In genomic region chrX:40158036-40158706, GRCh38 we compare ENCODE assay signal across 1 cellular context.
TF ChIP-seq lines count a peak whose summit lies in the region.

No MANE protein-coding gene starts in this region.

TF ChIP-seq in HEK293, 187 proteins besides CTCF, POLR2A, EP300 and RAD21 (continued from another document and continues in another):
- TF ChIP-seq, protein P1, sequence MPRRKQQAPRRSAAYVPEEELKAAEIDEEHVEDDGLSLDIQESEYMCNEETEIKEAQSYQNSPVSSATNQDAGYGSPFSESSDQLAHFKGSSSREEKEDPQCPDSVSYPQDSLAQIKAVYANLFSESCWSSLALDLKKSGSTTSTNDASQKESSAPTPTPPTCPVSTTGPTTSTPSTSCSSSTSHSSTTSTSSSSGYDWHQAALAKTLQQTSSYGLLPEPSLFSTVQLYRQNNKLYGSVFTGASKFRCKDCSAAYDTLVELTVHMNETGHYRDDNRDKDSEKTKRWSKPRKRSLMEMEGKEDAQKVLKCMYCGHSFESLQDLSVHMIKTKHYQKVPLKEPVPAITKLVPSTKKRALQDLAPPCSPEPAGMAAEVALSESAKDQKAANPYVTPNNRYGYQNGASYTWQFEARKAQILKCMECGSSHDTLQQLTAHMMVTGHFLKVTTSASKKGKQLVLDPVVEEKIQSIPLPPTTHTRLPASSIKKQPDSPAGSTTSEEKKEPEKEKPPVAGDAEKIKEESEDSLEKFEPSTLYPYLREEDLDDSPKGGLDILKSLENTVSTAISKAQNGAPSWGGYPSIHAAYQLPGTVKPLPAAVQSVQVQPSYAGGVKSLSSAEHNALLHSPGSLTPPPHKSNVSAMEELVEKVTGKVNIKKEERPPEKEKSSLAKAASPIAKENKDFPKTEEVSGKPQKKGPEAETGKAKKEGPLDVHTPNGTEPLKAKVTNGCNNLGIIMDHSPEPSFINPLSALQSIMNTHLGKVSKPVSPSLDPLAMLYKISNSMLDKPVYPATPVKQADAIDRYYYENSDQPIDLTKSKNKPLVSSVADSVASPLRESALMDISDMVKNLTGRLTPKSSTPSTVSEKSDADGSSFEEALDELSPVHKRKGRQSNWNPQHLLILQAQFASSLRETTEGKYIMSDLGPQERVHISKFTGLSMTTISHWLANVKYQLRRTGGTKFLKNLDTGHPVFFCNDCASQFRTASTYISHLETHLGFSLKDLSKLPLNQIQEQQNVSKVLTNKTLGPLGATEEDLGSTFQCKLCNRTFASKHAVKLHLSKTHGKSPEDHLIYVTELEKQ (tag by site-specific recombination; IDR thresholded peaks at IDR 0.05; ENCODE audit: borderline replicate concordance): no peak
- TF ChIP-seq RBAK (tag by site-specific recombination; IDR thresholded peaks at IDR 0.05): no peak
- no peak for TF ChIP-seq KLF8 (tag by site-specific recombination; IDR thresholded peaks at IDR 0.05)
- no peak for TF ChIP-seq ZNF354C (tag by site-specific recombination; IDR thresholded peaks at IDR 0.05; ENCODE audit: borderline replicate concordance, low read depth)
- TF ChIP-seq, protein P2, sequence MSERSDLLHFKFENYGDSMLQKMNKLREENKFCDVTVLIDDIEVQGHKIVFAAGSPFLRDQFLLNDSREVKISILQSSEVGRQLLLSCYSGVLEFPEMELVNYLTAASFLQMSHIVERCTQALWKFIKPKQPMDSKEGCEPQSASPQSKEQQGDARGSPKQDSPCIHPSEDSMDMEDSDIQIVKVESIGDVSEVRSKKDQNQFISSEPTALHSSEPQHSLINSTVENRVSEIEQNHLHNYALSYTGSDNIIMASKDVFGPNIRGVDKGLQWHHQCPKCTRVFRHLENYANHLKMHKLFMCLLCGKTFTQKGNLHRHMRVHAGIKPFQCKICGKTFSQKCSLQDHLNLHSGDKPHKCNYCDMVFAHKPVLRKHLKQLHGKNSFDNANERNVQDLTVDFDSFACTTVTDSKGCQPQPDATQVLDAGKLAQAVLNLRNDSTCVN (tag by site-specific recombination; optimal IDR thresholded peaks at IDR 0.05): peak; percentile 66
- TF ChIP-seq ZNF654 (tag by site-specific recombination; IDR thresholded peaks at IDR 0.05; ENCODE audit: low read depth): no peak
- no peak for TF ChIP-seq ZNF433 (tag by site-specific recombination; IDR thresholded peaks at IDR 0.05; ENCODE audit: low read depth)
- TF ChIP-seq ZNF623 (tag by site-specific recombination; IDR thresholded peaks at IDR 0.05): 0 out of 2 replicates have a peak, but pooled peaks have one; percentile 15
- no peak for TF ChIP-seq ZNF366 (tag by site-specific recombination; conservative IDR thresholded peaks at IDR 0.05)
- no peak for TF ChIP-seq ZNF518A (tag by site-specific recombination; conservative IDR thresholded peaks at IDR 0.05; ENCODE audit: low read depth)
- no peak for TF ChIP-seq WT1 (tag by site-specific recombination; IDR thresholded peaks at IDR 0.05)
- peak; percentile 25; the same call in 1 of the 2 replicates for TF ChIP-seq ZNF394 (tag by site-specific recombination; IDR thresholded peaks at IDR 0.05; ENCODE audit: borderline replicate concordance)
- TF ChIP-seq ZNF670 (tag by site-specific recombination; IDR thresholded peaks at IDR 0.05; ENCODE audit: low read depth): no peak
- no peak for TF ChIP-seq BCL11A (tag by site-specific recombination; IDR thresholded peaks at IDR 0.05; ENCODE audit: low read depth)
- TF ChIP-seq ZNF48 (tag by site-specific recombination; IDR thresholded peaks at IDR 0.05): no peak
- no peak for TF ChIP-seq SETDB1 (IDR thresholded peaks at IDR 0.05; ENCODE audit: insufficient read length, low read length)
- TF ChIP-seq, protein P3, sequence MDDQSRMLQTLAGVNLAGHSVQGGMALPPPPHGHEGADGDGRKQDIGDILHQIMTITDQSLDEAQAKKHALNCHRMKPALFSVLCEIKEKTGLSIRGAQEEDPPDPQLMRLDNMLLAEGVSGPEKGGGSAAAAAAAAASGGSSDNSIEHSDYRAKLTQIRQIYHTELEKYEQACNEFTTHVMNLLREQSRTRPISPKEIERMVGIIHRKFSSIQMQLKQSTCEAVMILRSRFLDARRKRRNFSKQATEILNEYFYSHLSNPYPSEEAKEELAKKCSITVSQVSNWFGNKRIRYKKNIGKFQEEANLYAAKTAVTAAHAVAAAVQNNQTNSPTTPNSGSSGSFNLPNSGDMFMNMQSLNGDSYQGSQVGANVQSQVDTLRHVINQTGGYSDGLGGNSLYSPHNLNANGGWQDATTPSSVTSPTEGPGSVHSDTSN (CRISPR knock-in tag; IDR thresholded peaks at IDR 0.05): no peak
- no peak for TF ChIP-seq ZNF558 (tag by site-specific recombination; IDR thresholded peaks at IDR 0.05)
- TF ChIP-seq ZNF37A (tag by site-specific recombination; IDR thresholded peaks at IDR 0.05): no peak
- TF ChIP-seq ZNF362 (tag by site-specific recombination; IDR thresholded peaks at IDR 0.05): no peak
- TF ChIP-seq ZNF571 (tag by site-specific recombination; IDR thresholded peaks at IDR 0.05): no peak
- TF ChIP-seq KLF7 (tag by site-specific recombination; IDR thresholded peaks at IDR 0.05; ENCODE audit: borderline replicate concordance): no peak
- TF ChIP-seq ZBTB8A (tag by site-specific recombination; IDR thresholded peaks at IDR 0.05): peak; percentile 91
- no peak for TF ChIP-seq ZNF175 (tag by site-specific recombination; IDR thresholded peaks at IDR 0.05)
- TF ChIP-seq ZNF302 (tag by site-specific recombination; IDR thresholded peaks at IDR 0.05; ENCODE audit: low read depth): no peak
- TF ChIP-seq EGR2 (tag by site-specific recombination; IDR thresholded peaks at IDR 0.05; ENCODE audit: low read depth): no peak
- no peak for TF ChIP-seq PRDM6 (tag by site-specific recombination; IDR thresholded peaks at IDR 0.05)
- peak; percentile 89 for TF ChIP-seq ZBTB20 (tag by site-specific recombination; IDR thresholded peaks at IDR 0.05)
- TF ChIP-seq ZNF23 (tag by site-specific recombination; IDR thresholded peaks at IDR 0.05; ENCODE audit: borderline replicate concordance): no peak
- TF ChIP-seq ZNF266 (tag by site-specific recombination; IDR thresholded peaks at IDR 0.05; ENCODE audit: low read depth): no peak
- TF ChIP-seq IKZF3 (tag by site-specific recombination; IDR thresholded peaks at IDR 0.05): no peak
- TF ChIP-seq, protein P4, sequence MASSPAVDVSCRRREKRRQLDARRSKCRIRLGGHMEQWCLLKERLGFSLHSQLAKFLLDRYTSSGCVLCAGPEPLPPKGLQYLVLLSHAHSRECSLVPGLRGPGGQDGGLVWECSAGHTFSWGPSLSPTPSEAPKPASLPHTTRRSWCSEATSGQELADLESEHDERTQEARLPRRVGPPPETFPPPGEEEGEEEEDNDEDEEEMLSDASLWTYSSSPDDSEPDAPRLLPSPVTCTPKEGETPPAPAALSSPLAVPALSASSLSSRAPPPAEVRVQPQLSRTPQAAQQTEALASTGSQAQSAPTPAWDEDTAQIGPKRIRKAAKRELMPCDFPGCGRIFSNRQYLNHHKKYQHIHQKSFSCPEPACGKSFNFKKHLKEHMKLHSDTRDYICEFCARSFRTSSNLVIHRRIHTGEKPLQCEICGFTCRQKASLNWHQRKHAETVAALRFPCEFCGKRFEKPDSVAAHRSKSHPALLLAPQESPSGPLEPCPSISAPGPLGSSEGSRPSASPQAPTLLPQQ (tag by site-specific recombination; IDR thresholded peaks at IDR 0.05): peak; percentile 63
- no peak for TF ChIP-seq ZNF391 (tag by site-specific recombination; IDR thresholded peaks at IDR 0.05; ENCODE audit: borderline replicate concordance, low read depth)
- no peak for TF ChIP-seq ZNF76 (tag by site-specific recombination; IDR thresholded peaks at IDR 0.05; ENCODE audit: borderline replicate concordance, low read depth)
- TF ChIP-seq, protein P5, sequence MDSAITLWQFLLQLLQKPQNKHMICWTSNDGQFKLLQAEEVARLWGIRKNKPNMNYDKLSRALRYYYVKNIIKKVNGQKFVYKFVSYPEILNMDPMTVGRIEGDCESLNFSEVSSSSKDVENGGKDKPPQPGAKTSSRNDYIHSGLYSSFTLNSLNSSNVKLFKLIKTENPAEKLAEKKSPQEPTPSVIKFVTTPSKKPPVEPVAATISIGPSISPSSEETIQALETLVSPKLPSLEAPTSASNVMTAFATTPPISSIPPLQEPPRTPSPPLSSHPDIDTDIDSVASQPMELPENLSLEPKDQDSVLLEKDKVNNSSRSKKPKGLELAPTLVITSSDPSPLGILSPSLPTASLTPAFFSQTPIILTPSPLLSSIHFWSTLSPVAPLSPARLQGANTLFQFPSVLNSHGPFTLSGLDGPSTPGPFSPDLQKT (IDR thresholded peaks at IDR 0.05; ENCODE audit: borderline replicate concordance, low read depth, low read length): no peak
- TF ChIP-seq YY2 (tag by site-specific recombination; IDR thresholded peaks at IDR 0.05): 0 out of 2 replicates have a peak, but pooled peaks have one; percentile 41
- TF ChIP-seq PRDM4 (tag by site-specific recombination; IDR thresholded peaks at IDR 0.05): no peak
- TF ChIP-seq ZNF132 (tag by site-specific recombination; IDR thresholded peaks at IDR 0.05; ENCODE audit: borderline replicate concordance): no peak
